Comparison of ENCODE assay signal across 11 cellular contexts in the genomic region with DNA sequence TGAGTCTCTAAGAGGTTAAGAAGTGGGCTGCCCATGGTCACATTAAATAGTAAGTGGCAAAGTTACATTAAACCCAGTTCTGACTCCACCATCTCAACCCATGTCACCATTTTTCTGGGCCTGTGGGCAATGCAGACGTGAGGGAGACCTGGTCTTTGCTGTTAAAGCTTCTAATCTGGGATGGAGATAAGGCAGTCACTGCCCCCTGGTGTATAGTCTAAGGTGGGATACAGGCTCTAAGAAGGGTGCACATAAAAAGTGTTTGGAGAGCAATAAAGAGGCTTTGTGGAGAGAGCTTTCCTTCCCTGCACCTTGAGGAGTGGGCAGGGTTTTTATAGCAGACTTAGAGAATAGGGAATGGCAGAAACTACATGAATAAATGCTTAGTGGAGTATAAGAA.
DNase-seq lines count a peak whose midpoint lies in the region; ATAC-seq, FAIRE-seq and TF ChIP-seq lines count a peak whose summit lies in the region.
"Had no signal": no experiment of that assay in that cellular context is flagged by ENCODE, and none has a peak within 500 bp of the region (broad histone marks: within the 10 kb centered on the region; RNA-seq: fewer than 3 reads in every experiment).

No MANE protein-coding gene starts in this region.

- H3K36me3 Mint-ChIP-seq in nephron (ENCODE audit: low read depth), result no peaks in the 10 kb centered on the region

- peaks cover 50% of the 10 kb centered on the region for H3K4me1 Mint-ChIP-seq in nephron
- H3K4me1 Mint-ChIP-seq: activated CD4-positive, alpha-beta T cell treated with anti-CD3 and anti-CD28 coated beads, Interleukin-2, amount 10 ng/mL, durations not matched to agents 7 days and 5 days had no signal

- peak overlapping the region in 2 of 3 experiments; percentile 5 to 11 for H3K27ac Mint-ChIP-seq in nephron
- H3K27ac Mint-ChIP-seq: activated CD4-positive, alpha-beta T cell treated with anti-CD3 and anti-CD28 coated beads, Interleukin-2, amount 10 ng/mL, durations not matched to agents 7 days and 5 days had no signal

- H3K9me3 ChIP-seq in MG63 (no peaks in the 10 kb centered on the region), pancreas (no peaks in the 10 kb centered on the region)

- intact Hi-C loops in pancreas (cut with DNase I), result no loop called here

- no peaks in the 10 kb centered on the region for H3K27me3 Mint-ChIP-seq in nephron (ENCODE audit: low read depth)
- H3K27me3 Mint-ChIP-seq: activated CD4-positive, alpha-beta T cell treated with anti-CD3 and anti-CD28 coated beads, Interleukin-2, amount 10 ng/mL, durations not matched to agents 7 days and 5 days had no signal

- WGBS in pancreas, 2 donors, result 86 to 91% methylated on average over 1 of the region's 1 CpG

- H3K36me3 ChIP-seq in MG63 (no peaks in the 10 kb centered on the region), pancreas (no peaks in the 10 kb centered on the region)

- H3K4me1 ChIP-seq in pancreas, result peaks cover 49 to 59% (median 50%) of the 10 kb centered on the region in 3 donors

- in situ Hi-C loops in KBM-7 (cut with MboI; ENCODE audit: low pct_unique_long_range_greater_than_20kb, low sequenced_read_pairs), result no loop called here
- in situ Hi-C loops in astrocyte of the spinal cord (cut with HindIII; ENCODE audit: low sequenced_read_pairs), result no loop called here

- no peaks in the 10 kb centered on the region for H3K9me3 Mint-ChIP-seq in nephron
- H3K9me3 Mint-ChIP-seq: activated CD4-positive, alpha-beta T cell treated with anti-CD3 and anti-CD28 coated beads, Interleukin-2, amount 10 ng/mL, durations not matched to agents 7 days and 5 days had no signal

- ATAC-seq in HG03520 (IDR thresholded peaks at IDR 0.05; ENCODE audit: unreplicated experiment) (no peak), pancreas (no peak)

- H3K4me3 Mint-ChIP-seq in nephron, result no peak overlapping the region
- H3K4me3 Mint-ChIP-seq: activated CD4-positive, alpha-beta T cell treated with anti-CD3 and anti-CD28 coated beads, Interleukin-2, amount 10 ng/mL, durations not matched to agents 7 days and 5 days had no signal

- FAIRE-seq in pancreas (lab: Jason Lieb, UNC), result no peak
- FAIRE-seq: colon had no signal

- H3K27ac ChIP-seq in pancreas, result no peak overlapping the region

- H3K27me3 ChIP-seq in MG63, result no peaks in the 10 kb centered on the region
- H3K27me3 ChIP-seq in pancreas, result no peaks in the 10 kb centered on the region

- H3K4me3 ChIP-seq in GM12864 (ENCODE audit: low read depth, low read length), result no peak overlapping the region
- no peak overlapping the region for H3K4me3 ChIP-seq in astrocyte of the spinal cord (ENCODE audit: low read depth, low read length)
- no peak overlapping the region for H3K4me3 ChIP-seq in MG63
- no peak overlapping the region for H3K4me3 ChIP-seq in pancreas

- peak; percentile 36 for TF ChIP-seq CTCF in GM12864 (IDR thresholded peaks at IDR 0.05; ENCODE audit: low read depth, low read length, missing control alignments)
- peak; percentile 40 for TF ChIP-seq CTCF in astrocyte of the spinal cord (IDR thresholded peaks at IDR 0.05; ENCODE audit: low read depth, low read length)
- peak in 2 of 3 experiments; percentile 12 to 15 for TF ChIP-seq CTCF in nephron (IDR thresholded peaks at IDR 0.05; ENCODE audit: unreplicated experiment in 3 of 3)
- no peak for TF ChIP-seq CTCF in pancreas (IDR thresholded peaks at IDR 0.05)

- DNase-seq in GM12864 (ENCODE audit: low read depth), result no peak
- DNase-seq in KBM-7, result peak; percentile 9
- DNase-seq in astrocyte of the spinal cord (ENCODE audit: low read depth, low spot score), result peak; percentile 34
- no peak for DNase-seq in MG63
- DNase-seq in pancreas, result no peak
- DNase-seq: activated CD4-positive, alpha-beta T cell treated with anti-CD3 and anti-CD28 coated beads, Interleukin-2, amount 10 ng/mL, durations not matched to agents 7 days and 5 days; mammary epithelial cell; stimulated activated CD4-positive, alpha-beta T cell treated with anti-CD3 and anti-CD28 coated beads, Interleukin-4, amount 100 ng/mL, for 24 hours had no signal

Comparison
In these comparisons a context has a peak if more than half of its experiments do, and no peak if none do; other contexts are left out.
1. DNase-seq: peak in KBM-7 (single experiment) and astrocyte of the spinal cord (single experiment); none in GM12864 (single experiment), MG63 (single experiment) and pancreas (0 of 6).
2. CTCF ChIP-seq: peak in GM12864 (single experiment), astrocyte of the spinal cord (single experiment) and nephron (2 of 3); none in pancreas (0 of 4).